In the genomic region with DNA sequence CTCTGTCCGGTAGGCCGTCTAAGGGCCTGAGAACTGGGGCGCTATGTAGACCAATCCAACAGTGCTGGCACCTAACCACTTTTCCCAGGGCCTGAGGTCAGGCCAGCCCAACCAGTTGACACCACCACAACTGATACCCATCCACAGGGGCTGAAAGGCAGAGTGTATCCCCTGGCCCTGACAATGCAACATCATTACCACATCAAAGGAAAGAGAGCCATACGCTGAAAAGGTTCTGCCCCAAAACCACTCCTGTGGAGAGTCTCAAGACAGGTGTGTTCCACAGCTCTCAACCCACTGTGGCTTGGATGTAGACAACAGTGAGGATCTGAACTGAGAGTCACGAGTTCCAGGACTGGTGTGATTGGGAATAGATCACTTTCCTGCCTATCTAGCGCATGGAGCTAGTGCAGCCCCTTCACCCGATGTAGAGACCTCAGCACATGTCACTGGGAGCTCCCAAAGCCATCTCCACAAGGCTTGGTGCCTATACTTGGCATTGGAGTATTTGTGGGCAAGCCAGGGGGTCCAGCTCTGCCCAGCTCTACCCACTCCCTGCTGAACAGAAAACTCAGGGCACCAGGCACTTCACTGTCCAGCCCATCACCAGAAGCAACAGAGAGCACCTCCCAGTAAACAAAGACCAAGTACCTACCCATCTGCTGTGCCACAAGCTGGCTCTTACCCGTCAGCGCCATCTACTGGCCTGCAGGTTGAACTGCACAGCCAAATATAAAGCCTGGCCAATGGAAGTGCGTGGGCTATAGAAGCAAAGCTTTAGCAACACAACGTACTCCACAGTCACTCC, we compare ENCODE assay signal across 9 cellular contexts.
A peak's percentile ranks its signal among the peaks of the same experiment; 100 is the strongest.
DNase-seq lines count a peak whose midpoint lies in the region; ATAC-seq, FAIRE-seq and TF ChIP-seq lines count a peak whose summit lies in the region.
"Had no signal": no experiment of that assay in that cellular context is flagged by ENCODE, and none has a peak within 500 bp of the region (broad histone marks: within the 10 kb centered on the region; RNA-seq: fewer than 3 reads in every experiment).

No MANE protein-coding gene starts in this region.

- H3K4me1 ChIP-seq in astrocyte (ENCODE audit: insufficient read depth, low read length): no peaks in the 10 kb centered on the region

- no peaks in the 10 kb centered on the region for H3K36me3 Mint-ChIP-seq in astrocyte (ENCODE audit: low read depth, unreplicated experiment)

- H3K4me1 Mint-ChIP-seq in astrocyte (ENCODE audit: low read depth, unreplicated experiment): no peaks in the 10 kb centered on the region

- H4K20me1 ChIP-seq in astrocyte (ENCODE audit: insufficient read depth, low read length): no peaks in the 10 kb centered on the region

- H3K9me3 ChIP-seq in astrocyte (ENCODE audit: insufficient read depth, low read depth, low read length): no peaks in the 10 kb centered on the region
- H3K9me3 ChIP-seq: SJSA1 had no signal

- peaks cover under 1% of the 10 kb centered on the region for H3K27me3 Mint-ChIP-seq in astrocyte (ENCODE audit: low read depth, unreplicated experiment)

- no peak overlapping the region for H2AFZ ChIP-seq in astrocyte (ENCODE audit: low read depth, low read length)

- CTCF ChIA-PET in RWPE1 (lab: Yijun Ruan, JAX): interaction anchor here (0.5 to 0.6 kb wide), 5 partner anchors 15 to 334 kb away, joined by 3 to 9 read pairs (median 4); no protein-coding TSS in a partner anchor

- H3K79me2 ChIP-seq in astrocyte (ENCODE audit: insufficient read depth, low read length): no peaks in the 10 kb centered on the region

- no peaks in the 10 kb centered on the region for H3K36me3 ChIP-seq in astrocyte (ENCODE audit: insufficient read depth, low read length)
- H3K36me3 ChIP-seq: SJSA1 had no signal

- H3K27ac ChIP-seq in RWPE1: no peak overlapping the region
- no peak overlapping the region for H3K27ac ChIP-seq in astrocyte (ENCODE audit: low read depth, low read length)
- H3K27ac ChIP-seq: SJSA1 had no signal

- TF ChIP-seq CTCF in RWPE1 (conservative IDR thresholded peaks at IDR 0.05; ENCODE audit: low read depth) (peak; percentile 55), astrocyte (IDR thresholded peaks at IDR 0.05; ENCODE audit: insufficient read depth, low read depth, low read length) (peak; percentile 84)

- H3K27ac Mint-ChIP-seq in astrocyte (ENCODE audit: unreplicated experiment): no peak overlapping the region

- FAIRE-seq in astrocyte (lab: Jason Lieb, UNC): no peak

- H3K4me2 ChIP-seq in astrocyte (ENCODE audit: low read length): no peak overlapping the region

- H3K9me3 Mint-ChIP-seq in astrocyte (ENCODE audit: unreplicated experiment): peaks cover 6% of the 10 kb centered on the region

- DNase-seq in DMS 273 treated with DMSO at 0.1 percent for 48 hours (lab: John Stamatoyannopoulos, UW): peak; percentile 32
- DNase-seq in Jurkat, Clone E6-1 (ENCODE audit: low read depth, low spot score): peak; percentile 82
- no peak for DNase-seq in RWPE1 (ENCODE audit: low spot score)
- peak; percentile 38 for DNase-seq in astrocyte (ENCODE audit: low read depth)
- peak in 1 of 2 donors; percentile 49 for DNase-seq in left colon
- DNase-seq in stimulated activated CD8-positive, alpha-beta memory T cell treated with anti-CD3 and anti-CD28 coated beads, Interleukin-12 subunit alpha, Interleukin-12 subunit beta, amount 100 ng/mL, for 4 hours (ENCODE audit: low read depth): peak; percentile 5
- no peak for DNase-seq in activated effector memory CD4-positive, alpha-beta T cell treated with anti-CD3 and anti-CD28 coated beads, Interleukin-2, amount 50 U/mL, for 16 hours

- H3K4me3 Mint-ChIP-seq in astrocyte (ENCODE audit: unreplicated experiment): no peak overlapping the region

- ATAC-seq in left colon (peak; percentile 97), GM18870 (IDR thresholded peaks at IDR 0.05; ENCODE audit: unreplicated experiment) (no peak)

- no peak overlapping the region for H3K9ac ChIP-seq in astrocyte (ENCODE audit: low read length)

- no peaks in the 10 kb centered on the region for H3K27me3 ChIP-seq in astrocyte (ENCODE audit: insufficient read depth, low read length)
- H3K27me3 ChIP-seq: SJSA1 had no signal

- intact Hi-C loops in left colon (cut with DNase I, micrococcal nuclease): loop anchor here in 1 of 2 donors (5.0 kb wide), 1 partner anchor 166 kb away; no protein-coding TSS in a partner anchor

- no peak overlapping the region for H3K4me3 ChIP-seq in Jurkat, Clone E6-1 (ENCODE audit: low read length)
- H3K4me3 ChIP-seq in astrocyte (ENCODE audit: insufficient read depth, low read depth, low read length): no peak overlapping the region
- H3K4me3 ChIP-seq: SJSA1 had no signal

- POLR2A ChIA-PET in RWPE1 (lab: Yijun Ruan, JAX; ENCODE audit: low non-redundant PET): no interaction called here

Comparison
In these comparisons a context has a peak if more than half of its experiments do, and no peak if none do; other contexts are left out.
1. DNase-seq: peak in DMS 273 treated with DMSO at 0.1 percent for 48 hours (single experiment), Jurkat, Clone E6-1 (single experiment), astrocyte (single experiment) and stimulated activated CD8-positive, alpha-beta memory T cell treated with anti-CD3 and anti-CD28 coated beads, Interleukin-12 subunit alpha, Interleukin-12 subunit beta, amount 100 ng/mL, for 4 hours (single experiment); none in RWPE1 (single experiment) and activated effector memory CD4-positive, alpha-beta T cell treated with anti-CD3 and anti-CD28 coated beads, Interleukin-2, amount 50 U/mL, for 16 hours (single experiment).